Comparison of ENCODE assay signal across 1 cellular context in the genomic region with DNA sequence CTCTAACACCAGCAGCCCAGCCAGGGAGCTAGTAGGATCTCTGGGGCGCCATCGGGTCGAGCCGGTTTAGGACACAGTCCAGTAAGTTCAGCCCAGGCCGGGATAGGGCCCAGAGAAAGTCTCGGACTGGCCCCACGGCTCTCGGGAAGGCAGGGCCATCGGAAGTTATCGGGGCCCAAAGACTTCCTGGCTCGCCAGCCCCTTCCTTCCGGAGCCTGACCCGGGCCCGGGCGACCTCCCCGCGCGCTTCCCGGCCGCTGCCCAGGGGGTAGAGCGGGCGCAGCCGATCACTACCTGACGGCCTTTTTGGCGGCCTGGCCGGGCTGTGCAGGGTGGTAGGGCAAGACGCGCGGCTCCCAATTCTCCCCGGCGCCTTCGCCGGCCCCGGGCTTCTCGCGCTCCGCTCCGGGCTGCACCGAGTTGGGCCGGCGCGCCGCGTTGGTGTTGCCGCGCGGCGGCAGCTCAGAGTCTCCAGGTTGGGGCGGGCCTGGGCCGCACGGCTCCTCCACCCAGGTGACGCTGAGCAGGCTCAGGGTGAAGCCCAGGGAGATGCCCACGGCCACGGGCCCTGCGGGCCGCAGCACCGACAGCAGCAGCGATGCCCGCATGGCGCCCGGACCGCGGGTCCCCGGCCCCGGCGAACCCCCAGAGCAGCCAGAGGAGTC.
A peak's percentile ranks its signal among the peaks of the same experiment; 100 is the strongest.
TF ChIP-seq lines count a peak whose summit lies in the region.

No MANE protein-coding gene starts in this region.

TF ChIP-seq in HepG2, 621 proteins besides CTCF, POLR2A, EP300 and RAD21 (continued from another document and continues in another):
- no peak for TF ChIP-seq RNF219 (CRISPR knock-in tag; IDR thresholded peaks at IDR 0.05)
- TF ChIP-seq RBFOX2 (IDR thresholded peaks at IDR 0.05; ENCODE audit: low read depth, low read length): no peak
- TF ChIP-seq, protein P1, sequence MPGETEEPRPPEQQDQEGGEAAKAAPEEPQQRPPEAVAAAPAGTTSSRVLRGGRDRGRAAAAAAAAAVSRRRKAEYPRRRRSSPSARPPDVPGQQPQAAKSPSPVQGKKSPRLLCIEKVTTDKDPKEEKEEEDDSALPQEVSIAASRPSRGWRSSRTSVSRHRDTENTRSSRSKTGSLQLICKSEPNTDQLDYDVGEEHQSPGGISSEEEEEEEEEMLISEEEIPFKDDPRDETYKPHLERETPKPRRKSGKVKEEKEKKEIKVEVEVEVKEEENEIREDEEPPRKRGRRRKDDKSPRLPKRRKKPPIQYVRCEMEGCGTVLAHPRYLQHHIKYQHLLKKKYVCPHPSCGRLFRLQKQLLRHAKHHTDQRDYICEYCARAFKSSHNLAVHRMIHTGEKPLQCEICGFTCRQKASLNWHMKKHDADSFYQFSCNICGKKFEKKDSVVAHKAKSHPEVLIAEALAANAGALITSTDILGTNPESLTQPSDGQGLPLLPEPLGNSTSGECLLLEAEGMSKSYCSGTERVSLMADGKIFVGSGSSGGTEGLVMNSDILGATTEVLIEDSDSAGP (CRISPR knock-in tag; IDR thresholded peaks at IDR 0.05; ENCODE audit: borderline replicate concordance): no peak
- no peak for TF ChIP-seq HCFC1 (IDR thresholded peaks at IDR 0.05; ENCODE audit: low read depth, low read length)
- TF ChIP-seq GATAD2A (CRISPR knock-in tag; IDR thresholded peaks at IDR 0.05): no peak
- no peak for TF ChIP-seq SP140L (CRISPR knock-in tag; IDR thresholded peaks at IDR 0.05; ENCODE audit: borderline replicate concordance)
- TF ChIP-seq MYPOP (CRISPR knock-in tag; IDR thresholded peaks at IDR 0.05): no peak
- no peak for TF ChIP-seq SOX6 (IDR thresholded peaks at IDR 0.05)
- TF ChIP-seq SOX6 (CRISPR knock-in tag; IDR thresholded peaks at IDR 0.05): no peak
- TF ChIP-seq ZNF296 (CRISPR knock-in tag; conservative IDR thresholded peaks at IDR 0.05): no peak
- no peak for TF ChIP-seq ZNF670 (CRISPR knock-in tag; IDR thresholded peaks at IDR 0.05; ENCODE audit: borderline replicate concordance)
- TF ChIP-seq BCL6 (CRISPR knock-in tag; IDR thresholded peaks at IDR 0.05): no peak
- peak; percentile 83 for TF ChIP-seq YEATS4 (CRISPR knock-in tag; IDR thresholded peaks at IDR 0.05; ENCODE audit: borderline replicate concordance)
- no peak for TF ChIP-seq ZNF7 (CRISPR knock-in tag; IDR thresholded peaks at IDR 0.05)
- TF ChIP-seq, protein P2, sequence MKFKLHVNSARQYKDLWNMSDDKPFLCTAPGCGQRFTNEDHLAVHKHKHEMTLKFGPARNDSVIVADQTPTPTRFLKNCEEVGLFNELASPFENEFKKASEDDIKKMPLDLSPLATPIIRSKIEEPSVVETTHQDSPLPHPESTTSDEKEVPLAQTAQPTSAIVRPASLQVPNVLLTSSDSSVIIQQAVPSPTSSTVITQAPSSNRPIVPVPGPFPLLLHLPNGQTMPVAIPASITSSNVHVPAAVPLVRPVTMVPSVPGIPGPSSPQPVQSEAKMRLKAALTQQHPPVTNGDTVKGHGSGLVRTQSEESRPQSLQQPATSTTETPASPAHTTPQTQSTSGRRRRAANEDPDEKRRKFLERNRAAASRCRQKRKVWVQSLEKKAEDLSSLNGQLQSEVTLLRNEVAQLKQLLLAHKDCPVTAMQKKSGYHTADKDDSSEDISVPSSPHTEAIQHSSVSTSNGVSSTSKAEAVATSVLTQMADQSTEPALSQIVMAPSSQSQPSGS (CRISPR knock-in tag; IDR thresholded peaks at IDR 0.05): no peak
- TF ChIP-seq, protein P3, sequence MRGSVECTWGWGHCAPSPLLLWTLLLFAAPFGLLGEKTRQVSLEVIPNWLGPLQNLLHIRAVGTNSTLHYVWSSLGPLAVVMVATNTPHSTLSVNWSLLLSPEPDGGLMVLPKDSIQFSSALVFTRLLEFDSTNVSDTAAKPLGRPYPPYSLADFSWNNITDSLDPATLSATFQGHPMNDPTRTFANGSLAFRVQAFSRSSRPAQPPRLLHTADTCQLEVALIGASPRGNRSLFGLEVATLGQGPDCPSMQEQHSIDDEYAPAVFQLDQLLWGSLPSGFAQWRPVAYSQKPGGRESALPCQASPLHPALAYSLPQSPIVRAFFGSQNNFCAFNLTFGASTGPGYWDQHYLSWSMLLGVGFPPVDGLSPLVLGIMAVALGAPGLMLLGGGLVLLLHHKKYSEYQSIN (CRISPR knock-in tag; IDR thresholded peaks at IDR 0.05; ENCODE audit: borderline replicate concordance): no peak
- no peak for TF ChIP-seq ZNF280D (CRISPR knock-in tag; IDR thresholded peaks at IDR 0.05)
- TF ChIP-seq, protein P4, sequence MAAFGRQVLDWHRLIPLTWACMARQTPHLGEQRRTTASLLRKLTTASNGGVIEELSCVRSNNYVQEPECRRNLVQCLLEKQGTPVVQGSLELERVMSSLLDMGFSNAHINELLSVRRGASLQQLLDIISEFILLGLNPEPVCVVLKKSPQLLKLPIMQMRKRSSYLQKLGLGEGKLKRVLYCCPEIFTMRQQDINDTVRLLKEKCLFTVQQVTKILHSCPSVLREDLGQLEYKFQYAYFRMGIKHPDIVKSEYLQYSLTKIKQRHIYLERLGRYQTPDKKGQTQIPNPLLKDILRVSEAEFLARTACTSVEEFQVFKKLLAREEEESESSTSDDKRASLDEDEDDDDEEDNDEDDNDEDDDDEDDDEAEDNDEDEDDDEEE (CRISPR knock-in tag; IDR thresholded peaks at IDR 0.05): 0 out of 2 replicates have a peak, but pooled peaks have one; percentile 10
- TF ChIP-seq CAMTA2 (CRISPR knock-in tag; IDR thresholded peaks at IDR 0.05; ENCODE audit: borderline replicate concordance): no peak
- peak; percentile 3; the same call in 1 of the 2 replicates for TF ChIP-seq ZNF543 (CRISPR knock-in tag; IDR thresholded peaks at IDR 0.05)
- TF ChIP-seq HNF4G (IDR thresholded peaks at IDR 0.05; ENCODE audit: borderline replicate concordance, low read depth, low read length): 0 out of 2 replicates have a peak, but pooled peaks have one; percentile 2
- TF ChIP-seq HNF4G (CRISPR knock-in tag; IDR thresholded peaks at IDR 0.05; ENCODE audit: borderline replicate concordance, low read depth): no peak
- no peak for TF ChIP-seq CBX2 (IDR thresholded peaks at IDR 0.05; ENCODE audit: low read depth, low read length)
- TF ChIP-seq CBX2 (CRISPR knock-in tag; IDR thresholded peaks at IDR 0.05; ENCODE audit: low read depth): no peak
- TF ChIP-seq SETDB1 (CRISPR knock-in tag; IDR thresholded peaks at IDR 0.05; ENCODE audit: borderline replicate concordance): no peak
- TF ChIP-seq GZF1 (CRISPR knock-in tag; IDR thresholded peaks at IDR 0.05): no peak
- TF ChIP-seq SYNCRIP (IDR thresholded peaks at IDR 0.05; ENCODE audit: insufficient read depth, low read depth, low read length): no peak
- no peak for TF ChIP-seq TOE1 (CRISPR knock-in tag; IDR thresholded peaks at IDR 0.05)
- TF ChIP-seq SAP130 (CRISPR knock-in tag; IDR thresholded peaks at IDR 0.05; ENCODE audit: low read depth): peak; percentile 51
- no peak for TF ChIP-seq ZNF879 (CRISPR knock-in tag; IDR thresholded peaks at IDR 0.05)
- no peak for TF ChIP-seq ZNF790 (CRISPR knock-in tag; IDR thresholded peaks at IDR 0.05; ENCODE audit: borderline replicate concordance)
- peak; percentile 2; the same call in 1 of the 2 replicates for TF ChIP-seq STAG1 (CRISPR knock-in tag; IDR thresholded peaks at IDR 0.05)
- no peak for TF ChIP-seq ZNF780A (CRISPR knock-in tag; IDR thresholded peaks at IDR 0.05)
- TF ChIP-seq, protein P5, sequence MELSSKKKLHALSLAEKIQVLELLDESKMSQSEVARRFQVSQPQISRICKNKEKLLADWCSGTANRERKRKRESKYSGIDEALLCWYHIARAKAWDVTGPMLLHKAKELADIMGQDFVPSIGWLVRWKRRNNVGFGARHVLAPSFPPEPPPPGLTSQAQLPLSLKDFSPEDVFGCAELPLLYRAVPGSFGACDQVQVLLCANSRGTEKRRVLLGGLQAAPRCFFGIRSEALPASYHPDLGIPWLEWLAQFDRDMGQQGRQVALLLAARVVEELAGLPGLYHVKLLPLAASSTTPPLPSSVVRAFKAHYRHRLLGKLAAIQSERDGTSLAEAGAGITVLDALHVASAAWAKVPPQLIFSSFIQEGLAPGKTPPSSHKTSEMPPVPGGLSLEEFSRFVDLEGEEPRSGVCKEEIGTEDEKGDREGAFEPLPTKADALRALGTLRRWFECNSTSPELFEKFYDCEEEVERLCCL (CRISPR knock-in tag; IDR thresholded peaks at IDR 0.05; ENCODE audit: borderline replicate concordance): no peak
- no peak for TF ChIP-seq NFATC3 (CRISPR knock-in tag; IDR thresholded peaks at IDR 0.05)
- no peak for TF ChIP-seq ZNF30 (CRISPR knock-in tag; IDR thresholded peaks at IDR 0.05)
- TF ChIP-seq, protein P6, sequence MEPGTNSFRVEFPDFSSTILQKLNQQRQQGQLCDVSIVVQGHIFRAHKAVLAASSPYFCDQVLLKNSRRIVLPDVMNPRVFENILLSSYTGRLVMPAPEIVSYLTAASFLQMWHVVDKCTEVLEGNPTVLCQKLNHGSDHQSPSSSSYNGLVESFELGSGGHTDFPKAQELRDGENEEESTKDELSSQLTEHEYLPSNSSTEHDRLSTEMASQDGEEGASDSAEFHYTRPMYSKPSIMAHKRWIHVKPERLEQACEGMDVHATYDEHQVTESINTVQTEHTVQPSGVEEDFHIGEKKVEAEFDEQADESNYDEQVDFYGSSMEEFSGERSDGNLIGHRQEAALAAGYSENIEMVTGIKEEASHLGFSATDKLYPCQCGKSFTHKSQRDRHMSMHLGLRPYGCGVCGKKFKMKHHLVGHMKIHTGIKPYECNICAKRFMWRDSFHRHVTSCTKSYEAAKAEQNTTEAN (CRISPR knock-in tag; conservative IDR thresholded peaks at IDR 0.05): no peak
- no peak for TF ChIP-seq IRF1 (CRISPR knock-in tag; IDR thresholded peaks at IDR 0.05; ENCODE audit: low read depth)
- TF ChIP-seq, protein P7, sequence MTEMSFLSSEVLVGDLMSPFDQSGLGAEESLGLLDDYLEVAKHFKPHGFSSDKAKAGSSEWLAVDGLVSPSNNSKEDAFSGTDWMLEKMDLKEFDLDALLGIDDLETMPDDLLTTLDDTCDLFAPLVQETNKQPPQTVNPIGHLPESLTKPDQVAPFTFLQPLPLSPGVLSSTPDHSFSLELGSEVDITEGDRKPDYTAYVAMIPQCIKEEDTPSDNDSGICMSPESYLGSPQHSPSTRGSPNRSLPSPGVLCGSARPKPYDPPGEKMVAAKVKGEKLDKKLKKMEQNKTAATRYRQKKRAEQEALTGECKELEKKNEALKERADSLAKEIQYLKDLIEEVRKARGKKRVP (CRISPR knock-in tag; IDR thresholded peaks at IDR 0.05): no peak; a peak in 1 of 4 replicates
- no peak for TF ChIP-seq HINFP (CRISPR knock-in tag; IDR thresholded peaks at IDR 0.05; ENCODE audit: low read depth)
- no peak for TF ChIP-seq JARID2 (CRISPR knock-in tag; IDR thresholded peaks at IDR 0.05; ENCODE audit: insufficient replicate concordance)
- no peak for TF ChIP-seq RFX3 (CRISPR knock-in tag; IDR thresholded peaks at IDR 0.05)
